ENCODE assay signal across 2 cellular contexts in genomic region chr1:79069828-79070227, GRCh38.
TF ChIP-seq lines count a peak whose summit lies in the region.

No MANE protein-coding gene starts in this region.

TF ChIP-seq in SK-N-SH, 30 proteins besides CTCF, POLR2A, EP300 and RAD21 (continued from another document):
- TF ChIP-seq USF2 (IDR thresholded peaks at IDR 0.05; ENCODE audit: borderline replicate concordance, low read depth, low read length) (no peak), JUND (IDR thresholded peaks at IDR 0.05) (no peak), PBX3 (IDR thresholded peaks at IDR 0.05) (no peak)

TF ChIP-seq in SK-N-SH treated with all-trans-retinoic acid at 6 μM for 48 hours, 23 proteins besides CTCF, POLR2A, EP300 and RAD21 (continued from another document):
- no peak for TF ChIP-seq PPARA (CRISPR knock-in tag; IDR thresholded peaks at IDR 0.05; ENCODE audit: borderline replicate concordance)
